ENCODE assay signal across 36 cellular contexts in the genomic region with DNA sequence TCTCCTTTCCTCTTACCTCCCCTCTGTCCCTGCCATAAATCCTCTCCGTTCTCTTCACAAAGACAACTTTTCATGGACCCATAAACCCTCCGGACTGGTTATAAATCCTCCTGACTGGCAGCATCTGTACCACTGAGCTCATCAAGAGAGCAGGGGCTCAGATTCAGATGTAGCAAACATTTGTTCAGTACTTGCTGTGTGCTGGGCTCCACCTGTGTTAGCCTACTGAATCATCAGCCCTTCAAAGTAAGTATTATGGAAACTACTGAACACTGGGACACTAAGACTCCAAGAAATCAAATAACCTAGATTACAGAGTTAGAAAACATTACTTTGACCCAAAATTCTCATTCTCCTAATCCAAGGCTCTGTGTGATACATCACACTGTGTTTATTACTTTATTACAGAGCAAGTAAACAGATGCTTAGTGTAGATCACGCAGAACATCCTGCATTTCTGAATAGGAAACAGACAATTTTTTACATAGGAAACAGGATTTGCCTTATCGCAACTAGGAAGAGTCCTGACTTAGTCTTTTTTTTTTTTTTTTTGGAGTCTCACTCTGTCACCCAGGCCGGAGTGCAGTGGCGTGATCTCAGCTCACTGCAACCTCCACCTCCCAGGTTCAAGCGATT.
"Had no signal": no experiment of that assay in that cellular context is flagged by ENCODE, and none has a peak within 500 bp of the region (broad histone marks: within the 10 kb centered on the region; RNA-seq: fewer than 3 reads in every experiment).

No MANE protein-coding gene starts in this region.

- H3K36me3 ChIP-seq: adrenal gland, brain microvascular endothelial cell, breast epithelium had no signal

- H3K4me3 ChIP-seq: adrenal gland, body of pancreas, breast epithelium had no signal

- H3K9me3 Mint-ChIP-seq: activated B cell treated with CpG ODN at 0.5 μM for 24 hours; activated naive CD8-positive, alpha-beta T cell treated with anti-CD3 and anti-CD28 coated beads for 36 hours; activated T-cell treated with anti-CD3 and anti-CD28 coated beads, Interleukin-2, amount 50 U/mL, for 4 hours; activated T-helper 1 cell treated with anti-CD3 and anti-CD28 coated beads, Interleukin-12 subunit alpha, Interleukin-12 subunit beta, Interleukin-2, Interleukin-4 antibody, amounts not matched to agents 30 ng/mL and 10 ng/mL and 1 ng/mL, durations not matched to agents 14 hours and 24 hours and 36 hours; T-helper 1 cell treated with Interleukin-12 subunit alpha and Interleukin-12 subunit beta and Interleukin-4 antibody, amounts not matched to agents 30 μg/mL and 1 μg/mL, for 36 hours; T-helper 2 cell treated with Interferon-gamma antibody and Interleukin-4, amounts not matched to agents 5 μg/mL and 100 μg/mL, for 36 hours had no signal

- H3K4me1 ChIP-seq: adrenal gland, body of pancreas, breast epithelium had no signal

- H3K9me3 ChIP-seq: adrenal gland, body of pancreas, breast epithelium had no signal

- H3K36me3 Mint-ChIP-seq: activated CD4-positive, alpha-beta memory T cell treated with anti-CD3 and anti-CD28 coated beads for 36 hours; activated naive CD4-positive, alpha-beta T cell treated with anti-CD3 and anti-CD28 coated beads, Interleukin-2, amount 50 U/mL, for 72 hours; activated naive CD8-positive, alpha-beta T cell treated with anti-CD3 and anti-CD28 coated beads for 36 hours had no signal

- H3K27ac Mint-ChIP-seq: activated B cell treated with CpG ODN at 0.5 μM for 24 hours; activated CD4-positive, alpha-beta memory T cell treated with anti-CD3 and anti-CD28 coated beads for 36 hours; activated CD4-positive, alpha-beta T cell treated with anti-CD3 and anti-CD28 coated beads, Interleukin-2, amount 10 ng/mL, durations not matched to agents 24 days and 14 days; activated CD8-positive, alpha-beta T cell treated with anti-CD3 and anti-CD28 coated beads for 36 hours; activated naive CD4-positive, alpha-beta T cell treated with anti-CD3 and anti-CD28 coated beads for 36 hours; activated naive CD4-positive, alpha-beta T cell treated with anti-CD3 and anti-CD28 coated beads, Interleukin-2, amount 50 U/mL, for 72 hours; activated naive CD8-positive, alpha-beta T cell treated with anti-CD3 and anti-CD28 coated beads for 36 hours; activated T-cell treated with anti-CD3 and anti-CD28 coated beads, Interleukin-2, amount 50 U/mL, for 72 hours; activated T-helper 1 cell treated with anti-CD3 and anti-CD28 coated beads, Interleukin-12 subunit alpha, Interleukin-12 subunit beta, Interleukin-2, Interleukin-4 antibody, amounts not matched to agents 30 ng/mL and 10 ng/mL and 1 ng/mL, durations not matched to agents 14 hours and 24 hours and 36 hours; activated T-helper 17 cell treated with anti-CD3 and anti-CD28 coated beads, Interleukin-2, amount 50 U/mL, for 72 hours; T-helper 1 cell treated with Interleukin-12 subunit alpha and Interleukin-12 subunit beta and Interleukin-4 antibody, amounts not matched to agents 30 μg/mL and 1 μg/mL, for 36 hours; T-helper 2 cell treated with Interferon-gamma antibody and Interleukin-4, amounts not matched to agents 5 μg/mL and 100 μg/mL, for 36 hours had no signal

- DNase-seq: activated B cell treated with CpG ODN at 0.5 μM for 24 hours; activated CD4-positive, alpha-beta memory T cell treated with anti-CD3 and anti-CD28 coated beads for 36 hours; activated CD4-positive, alpha-beta T cell treated with anti-CD3 and anti-CD28 coated beads for 4 hours; activated CD4-positive, alpha-beta T cell treated with anti-CD3 and anti-CD28 coated beads, Interleukin-2, amount 10 ng/mL, durations not matched to agents 24 days and 14 days; activated CD4-positive, alpha-beta T cell treated with anti-CD3 and anti-CD28 coated beads, Interleukin-2, amount 50 U/mL, for 1 hour; activated CD4-positive, alpha-beta T cell treated with anti-CD3 and anti-CD28 coated beads, Interleukin-2, amount 50 U/mL, for 4 hours; activated CD4-positive, CD25-positive, alpha-beta regulatory T cell treated with anti-CD3 and anti-CD28 coated beads, Interleukin-2, amount 50 U/mL, for 72 hours; activated CD8-positive, alpha-beta memory T cell treated with anti-CD3 and anti-CD28 coated beads, Interleukin-2, amount 50 U/mL, for 4 hours; activated CD8-positive, alpha-beta T cell treated with anti-CD3 and anti-CD28 coated beads for 36 hours; activated effector memory CD4-positive, alpha-beta T cell treated with anti-CD3 and anti-CD28 coated beads, Interleukin-2, amount 50 U/mL, for 16 hours; activated gamma-delta T cell treated with Interleukin-2 at 50 U/mL for 16 hours; activated naive CD4-positive, alpha-beta T cell; activated naive CD4-positive, alpha-beta T cell treated with anti-CD3 and anti-CD28 coated beads for 36 hours; activated naive CD4-positive, alpha-beta T cell treated with anti-CD3 and anti-CD28 coated beads, Interleukin-2, amount 50 U/mL, for 16 hours; activated naive CD8-positive, alpha-beta T cell treated with anti-CD3 and anti-CD28 coated beads for 36 hours; activated T-cell treated with anti-CD3 and anti-CD28 coated beads for 4 hours; activated T-cell treated with anti-CD3 and anti-CD28 coated beads, Interleukin-2, amount 50 U/mL, for 1 hour; activated T-cell treated with anti-CD3 and anti-CD28 coated beads, Interleukin-2, amount 50 U/mL, for 4 hours; activated T-cell treated with anti-CD3 and anti-CD28 coated beads, Interleukin-2, amount 50 U/mL, for 72 hours; adrenal gland; amniotic stem cell; aorta; body of pancreas; brain microvascular endothelial cell; central memory CD4-positive, alpha-beta T cell; T-helper 2 cell; T-helper 9 cell had no signal

- H3K4me1 Mint-ChIP-seq: activated B cell treated with CpG ODN at 0.5 μM for 24 hours; activated CD4-positive, alpha-beta T cell treated with anti-CD3 and anti-CD28 coated beads, Interleukin-2, amount 10 ng/mL, durations not matched to agents 24 days and 14 days; activated naive CD8-positive, alpha-beta T cell treated with anti-CD3 and anti-CD28 coated beads for 36 hours; activated T-helper 17 cell treated with anti-CD3 and anti-CD28 coated beads, Interleukin-2, amount 50 U/mL, for 72 hours had no signal

- H3K27me3 ChIP-seq: adrenal gland, body of pancreas, brain microvascular endothelial cell, breast epithelium had no signal

- FAIRE-seq: astrocyte, TTC549 had no signal

- H3K4me3 Mint-ChIP-seq: activated B cell treated with CpG ODN at 0.5 μM for 24 hours; activated CD4-positive, alpha-beta memory T cell treated with anti-CD3 and anti-CD28 coated beads for 36 hours; activated CD4-positive, alpha-beta T cell treated with anti-CD3 and anti-CD28 coated beads, Interleukin-2, amount 10 ng/mL, durations not matched to agents 24 days and 14 days; activated CD8-positive, alpha-beta T cell treated with anti-CD3 and anti-CD28 coated beads for 36 hours; activated naive CD4-positive, alpha-beta T cell treated with anti-CD3 and anti-CD28 coated beads for 36 hours; activated naive CD8-positive, alpha-beta T cell treated with anti-CD3 and anti-CD28 coated beads for 36 hours; activated T-cell treated with anti-CD3 and anti-CD28 coated beads, Interleukin-2, amount 50 U/mL, for 4 hours; activated T-cell treated with anti-CD3 and anti-CD28 coated beads, Interleukin-2, amount 50 U/mL, for 72 hours; activated T-helper 1 cell treated with anti-CD3 and anti-CD28 coated beads, Interleukin-12 subunit alpha, Interleukin-12 subunit beta, Interleukin-2, Interleukin-4 antibody, amounts not matched to agents 30 ng/mL and 10 ng/mL and 1 ng/mL, durations not matched to agents 14 hours and 24 hours and 36 hours; activated T-helper 17 cell treated with anti-CD3 and anti-CD28 coated beads, Interleukin-2, amount 50 U/mL, for 72 hours; T-helper 1 cell treated with Interleukin-12 subunit alpha and Interleukin-12 subunit beta and Interleukin-4 antibody, amounts not matched to agents 30 μg/mL and 1 μg/mL, for 36 hours; T-helper 2 cell treated with Interferon-gamma antibody and Interleukin-4, amounts not matched to agents 5 μg/mL and 100 μg/mL, for 36 hours had no signal

- H3K27ac ChIP-seq: adrenal gland, body of pancreas, brain microvascular endothelial cell, breast epithelium, VCaP had no signal

- ATAC-seq: activated CD8-positive, alpha-beta T cell treated with anti-CD3 and anti-CD28 coated beads for 36 hours; activated naive CD4-positive, alpha-beta T cell treated with anti-CD3 and anti-CD28 coated beads, Interleukin-2, amount 50 U/mL, for 72 hours; activated T-cell treated with anti-CD3 and anti-CD28 coated beads, Interleukin-2, amount 50 U/mL, for 4 hours; activated T-cell treated with anti-CD3 and anti-CD28 coated beads, Interleukin-2, amount 50 U/mL, for 72 hours; activated T-helper 17 cell treated with anti-CD3 and anti-CD28 coated beads, Interleukin-2, amount 50 U/mL, for 72 hours; body of pancreas had no signal

- H3K27me3 Mint-ChIP-seq: activated B cell treated with CpG ODN at 0.5 μM for 24 hours; activated CD4-positive, alpha-beta memory T cell treated with anti-CD3 and anti-CD28 coated beads for 36 hours; activated CD4-positive, alpha-beta T cell treated with anti-CD3 and anti-CD28 coated beads, Interleukin-2, amount 10 ng/mL, durations not matched to agents 24 days and 14 days; activated CD8-positive, alpha-beta T cell treated with anti-CD3 and anti-CD28 coated beads for 36 hours; activated T-helper 17 cell treated with anti-CD3 and anti-CD28 coated beads, Interleukin-2, amount 50 U/mL, for 72 hours had no signal
